ENCODE assay signal across 41 cellular contexts in genomic region chr13:19151581-19152263, GRCh38. TPM values are rescaled to one million over a fixed set of nuclear protein-coding genes. Genes with fewer than 3 reads are reported as not detected.
"Had no signal": no experiment of that assay in that cellular context is flagged by ENCODE, and none has a peak within 500 bp of the region (broad histone marks: within the 10 kb centered on the region; RNA-seq: fewer than 3 reads in every experiment).

No MANE protein-coding gene starts in this region.

- H3K27me3 ChIP-seq: adrenal gland, body of pancreas, esophagus squamous epithelium, gastroesophageal sphincter had no signal

- ATAC-seq: activated CD4-positive, alpha-beta T cell treated with anti-CD3 and anti-CD28 coated beads for 36 hours; activated CD8-positive, alpha-beta memory T cell treated with anti-CD3 and anti-CD28 coated beads, Interleukin-2, amount 10 ng/mL, durations not matched to agents 7 days and 5 days; activated CD8-positive, alpha-beta T cell treated with anti-CD3 and anti-CD28 coated beads, Interleukin-2, amount 10 ng/mL, durations not matched to agents 7 days and 5 days; activated naive CD8-positive, alpha-beta T cell treated with anti-CD3 and anti-CD28 coated beads, Interleukin-2, amount 50 U/mL, for 24 hours; body of pancreas; effector memory CD8-positive, alpha-beta T cell; gastroesophageal sphincter; T-helper 17 cell had no signal

- DNase-seq: activated CD4-positive, alpha-beta memory T cell treated with anti-CD3 and anti-CD28 coated beads for 36 hours; activated CD4-positive, alpha-beta T cell treated with anti-CD3 and anti-CD28 coated beads for 36 hours; activated CD4-positive, alpha-beta T cell treated with anti-CD3 and anti-CD28 coated beads, Interleukin-2, amount 10 ng/mL, durations not matched to agents 24 days and 14 days; activated CD4-positive, CD25-positive, alpha-beta regulatory T cell; activated CD4-positive, CD25-positive, alpha-beta regulatory T cell treated with anti-CD3 and anti-CD28 coated beads, Interleukin-2, amount 50 U/mL, for 72 hours; activated CD8-positive, alpha-beta memory T cell treated with anti-CD3 and anti-CD28 coated beads, Interleukin-2, amount 10 ng/mL, durations not matched to agents 7 days and 5 days; activated CD8-positive, alpha-beta memory T cell treated with anti-CD3 and anti-CD28 coated beads, Interleukin-2, amount 50 U/mL, for 4 hours; activated CD8-positive, alpha-beta T cell treated with anti-CD3 and anti-CD28 coated beads, Interleukin-2, amount 10 ng/mL, durations not matched to agents 7 days and 5 days; activated effector memory CD4-positive, alpha-beta T cell treated with anti-CD3 and anti-CD28 coated beads, Interleukin-2, amount 50 U/mL, for 16 hours; activated naive CD4-positive, alpha-beta T cell treated with anti-CD3 and anti-CD28 coated beads for 36 hours; activated naive CD8-positive, alpha-beta T cell treated with anti-CD3 and anti-CD28 coated beads for 36 hours; activated naive CD8-positive, alpha-beta T cell treated with anti-CD3 and anti-CD28 coated beads, Interleukin-2, amount 50 U/mL, for 24 hours; activated T-cell treated with anti-CD3 and anti-CD28 coated beads, Interleukin-2, amount 50 U/mL, for 1 hour; activated T-cell treated with anti-CD3 and anti-CD28 coated beads, Interleukin-2, amount 50 U/mL, for 48 hours; amygdala; aorta; body of pancreas; caudate nucleus; cortex of kidney; dermis blood vessel endothelial cell; effector CD4-positive, alpha-beta T cell; effector memory CD8-positive, alpha-beta T cell; esophagus squamous epithelium; foreskin melanocyte; T-helper 1 cell; T-helper 17 cell; T1000 had no signal

- H3K9me3 ChIP-seq: adrenal gland, body of pancreas had no signal

- H3K27me3 Mint-ChIP-seq: activated CD4-positive, alpha-beta memory T cell treated with anti-CD3 and anti-CD28 coated beads for 36 hours; activated CD4-positive, alpha-beta T cell treated with anti-CD3 and anti-CD28 coated beads for 36 hours; activated CD4-positive, alpha-beta T cell treated with anti-CD3 and anti-CD28 coated beads, Interleukin-2, amount 10 ng/mL, durations not matched to agents 24 days and 14 days; activated CD8-positive, alpha-beta memory T cell treated with anti-CD3 and anti-CD28 coated beads, Interleukin-2, amount 10 ng/mL, durations not matched to agents 7 days and 5 days; activated naive CD4-positive, alpha-beta T cell treated with anti-CD3 and anti-CD28 coated beads, Interleukin-2, amount 50 U/mL, for 24 hours; activated naive CD8-positive, alpha-beta T cell treated with anti-CD3 and anti-CD28 coated beads for 36 hours; activated naive CD8-positive, alpha-beta T cell treated with anti-CD3 and anti-CD28 coated beads, Interleukin-2, amount 50 U/mL, for 24 hours; effector memory CD8-positive, alpha-beta T cell; T-helper 17 cell had no signal

- H3K4me3 ChIP-seq: adrenal gland, body of pancreas, esophagus squamous epithelium, gastroesophageal sphincter had no signal

- H3K27ac Mint-ChIP-seq: activated CD4-positive, alpha-beta memory T cell treated with anti-CD3 and anti-CD28 coated beads for 36 hours; activated CD4-positive, alpha-beta T cell treated with anti-CD3 and anti-CD28 coated beads for 36 hours; activated CD4-positive, alpha-beta T cell treated with anti-CD3 and anti-CD28 coated beads, Interleukin-2, amount 10 ng/mL, durations not matched to agents 24 days and 14 days; activated CD8-positive, alpha-beta memory T cell treated with anti-CD3 and anti-CD28 coated beads, Interleukin-2, amount 10 ng/mL, durations not matched to agents 7 days and 5 days; activated CD8-positive, alpha-beta T cell treated with anti-CD3 and anti-CD28 coated beads, Interleukin-2, amount 10 ng/mL, durations not matched to agents 7 days and 5 days; activated naive CD4-positive, alpha-beta T cell treated with anti-CD3 and anti-CD28 coated beads for 36 hours; activated naive CD4-positive, alpha-beta T cell treated with anti-CD3 and anti-CD28 coated beads, Interleukin-2, amount 50 U/mL, for 24 hours; activated naive CD8-positive, alpha-beta T cell treated with anti-CD3 and anti-CD28 coated beads for 36 hours; activated naive CD8-positive, alpha-beta T cell treated with anti-CD3 and anti-CD28 coated beads, Interleukin-2, amount 50 U/mL, for 24 hours; activated T-helper 1 cell treated with anti-CD3 and anti-CD28 coated beads, Interleukin-12 subunit alpha, Interleukin-12 subunit beta, Interleukin-2, Interleukin-4 antibody, amounts not matched to agents 30 ng/mL and 10 ng/mL and 1 ng/mL, durations not matched to agents 14 hours and 24 hours and 36 hours; activated T-helper 2 cell treated with anti-CD3 and anti-CD28 coated beads, Interferon-gamma antibody, Interleukin-2, Interleukin-4, amounts not matched to agents 10 μg/mL and 5 μg/mL and 100 μg/mL, durations not matched to agents 14 hours and 24 hours and 36 hours; effector memory CD8-positive, alpha-beta T cell; T-helper 17 cell; T-helper 2 cell treated with Interferon-gamma antibody and Interleukin-4, amounts not matched to agents 5 μg/mL and 100 μg/mL, for 36 hours had no signal

- H3K27ac ChIP-seq: body of pancreas, epithelial cell of prostate, esophagus squamous epithelium, gastroesophageal sphincter had no signal

- H3K4me1 Mint-ChIP-seq: activated CD4-positive, alpha-beta T cell treated with anti-CD3 and anti-CD28 coated beads for 36 hours; activated CD4-positive, alpha-beta T cell treated with anti-CD3 and anti-CD28 coated beads, Interleukin-2, amount 10 ng/mL, durations not matched to agents 24 days and 14 days; activated CD8-positive, alpha-beta memory T cell treated with anti-CD3 and anti-CD28 coated beads, Interleukin-2, amount 10 ng/mL, durations not matched to agents 7 days and 5 days; activated naive CD4-positive, alpha-beta T cell treated with anti-CD3 and anti-CD28 coated beads, Interleukin-2, amount 50 U/mL, for 24 hours; activated naive CD8-positive, alpha-beta T cell treated with anti-CD3 and anti-CD28 coated beads for 36 hours; activated naive CD8-positive, alpha-beta T cell treated with anti-CD3 and anti-CD28 coated beads, Interleukin-2, amount 50 U/mL, for 24 hours had no signal

- H3K4me1 ChIP-seq: adrenal gland, body of pancreas, esophagus squamous epithelium, gastroesophageal sphincter had no signal

- H3K36me3 ChIP-seq: adrenal gland, esophagus squamous epithelium, gastroesophageal sphincter had no signal

- H3K4me3 Mint-ChIP-seq: activated CD4-positive, alpha-beta memory T cell treated with anti-CD3 and anti-CD28 coated beads for 36 hours; activated CD4-positive, alpha-beta T cell treated with anti-CD3 and anti-CD28 coated beads for 36 hours; activated CD4-positive, alpha-beta T cell treated with anti-CD3 and anti-CD28 coated beads, Interleukin-2, amount 10 ng/mL, durations not matched to agents 24 days and 14 days; activated CD8-positive, alpha-beta memory T cell treated with anti-CD3 and anti-CD28 coated beads, Interleukin-2, amount 10 ng/mL, durations not matched to agents 7 days and 5 days; activated CD8-positive, alpha-beta T cell treated with anti-CD3 and anti-CD28 coated beads, Interleukin-2, amount 10 ng/mL, durations not matched to agents 7 days and 5 days; activated naive CD4-positive, alpha-beta T cell treated with anti-CD3 and anti-CD28 coated beads for 36 hours; activated naive CD4-positive, alpha-beta T cell treated with anti-CD3 and anti-CD28 coated beads, Interleukin-2, amount 50 U/mL, for 24 hours; activated naive CD8-positive, alpha-beta T cell treated with anti-CD3 and anti-CD28 coated beads for 36 hours; activated naive CD8-positive, alpha-beta T cell treated with anti-CD3 and anti-CD28 coated beads, Interleukin-2, amount 50 U/mL, for 24 hours; activated T-helper 1 cell treated with anti-CD3 and anti-CD28 coated beads, Interleukin-12 subunit alpha, Interleukin-12 subunit beta, Interleukin-2, Interleukin-4 antibody, amounts not matched to agents 30 ng/mL and 10 ng/mL and 1 ng/mL, durations not matched to agents 14 hours and 24 hours and 36 hours; effector memory CD8-positive, alpha-beta T cell; T-helper 17 cell; T-helper 2 cell treated with Interferon-gamma antibody and Interleukin-4, amounts not matched to agents 5 μg/mL and 100 μg/mL, for 36 hours had no signal

- H3K36me3 Mint-ChIP-seq: activated CD4-positive, alpha-beta memory T cell treated with anti-CD3 and anti-CD28 coated beads for 36 hours; activated CD8-positive, alpha-beta memory T cell treated with anti-CD3 and anti-CD28 coated beads, Interleukin-2, amount 10 ng/mL, durations not matched to agents 7 days and 5 days; activated naive CD4-positive, alpha-beta T cell treated with anti-CD3 and anti-CD28 coated beads, Interleukin-2, amount 50 U/mL, for 24 hours; activated naive CD8-positive, alpha-beta T cell treated with anti-CD3 and anti-CD28 coated beads for 36 hours had no signal

RNA-seq across cellular contexts. Expression of gene TUBA3C, which starts 29.9 kb away (rescaled TPM):
- total RNA-seq: activated CD4-positive, alpha-beta memory T cell treated with anti-CD3 and anti-CD28 coated beads for 36 hours; activated CD4-positive, alpha-beta T cell treated with anti-CD3 and anti-CD28 coated beads for 36 hours; activated CD4-positive, alpha-beta T cell treated with anti-CD3 and anti-CD28 coated beads, Interleukin-2, amount 10 ng/mL, durations not matched to agents 24 days and 14 days; activated CD8-positive, alpha-beta memory T cell treated with anti-CD3 and anti-CD28 coated beads for 36 hours; activated CD8-positive, alpha-beta memory T cell treated with anti-CD3 and anti-CD28 coated beads, Interleukin-2, amount 10 ng/mL, durations not matched to agents 7 days and 5 days; activated CD8-positive, alpha-beta T cell treated with anti-CD3 and anti-CD28 coated beads, Interleukin-2, amount 10 ng/mL, durations not matched to agents 7 days and 5 days; activated naive CD4-positive, alpha-beta T cell treated with anti-CD3 and anti-CD28 coated beads for 36 hours; activated naive CD8-positive, alpha-beta T cell treated with anti-CD3 and anti-CD28 coated beads for 36 hours; activated T-helper 1 cell treated with anti-CD3 and anti-CD28 coated beads, Interleukin-12 subunit alpha, Interleukin-12 subunit beta, Interleukin-2, Interleukin-4 antibody, amounts not matched to agents 30 ng/mL and 10 ng/mL and 1 ng/mL, durations not matched to agents 14 hours and 24 hours and 36 hours; activated T-helper 2 cell treated with anti-CD3 and anti-CD28 coated beads, Interferon-gamma antibody, Interleukin-2, Interleukin-4, amounts not matched to agents 10 μg/mL and 5 μg/mL and 100 μg/mL, durations not matched to agents 14 hours and 24 hours and 36 hours; adrenal gland; aorta; body of pancreas; chondrocyte; dermis blood vessel endothelial cell; endothelial cell of umbilical vein; esophagus squamous epithelium; fibroblast of lung; fibroblast of villous mesenchyme; gastroesophageal sphincter; glomerular endothelial cell; T-helper 17 cell had no signal
- polyA plus RNA-seq: adrenal gland, aorta, endothelial cell of umbilical vein, esophagus, fibroblast of lung had no signal
